ENCODE assay signal across 23 cellular contexts in the genomic region with DNA sequence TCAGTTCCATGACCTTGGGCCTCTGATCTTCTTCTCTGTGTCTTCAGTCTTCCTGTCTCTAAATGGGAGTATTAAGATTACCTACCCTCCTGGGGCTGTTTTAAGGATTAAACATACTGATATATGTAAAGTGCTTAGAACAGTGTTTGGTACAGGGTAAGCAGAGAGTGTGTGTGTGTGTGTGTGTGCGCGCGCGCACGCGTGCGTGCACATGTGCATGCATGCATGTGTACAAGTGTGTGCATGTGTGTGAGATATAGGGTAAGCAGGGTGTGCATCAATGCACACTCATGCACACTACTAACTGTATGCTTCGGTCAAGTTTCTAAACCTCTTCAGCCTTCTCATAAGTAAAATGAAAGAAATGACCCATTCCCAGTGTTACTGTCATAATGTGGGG.
DNase-seq lines count a peak whose midpoint lies in the region; ATAC-seq, FAIRE-seq and TF ChIP-seq lines count a peak whose summit lies in the region.
"Had no signal": no experiment of that assay in that cellular context is flagged by ENCODE, and none has a peak within 500 bp of the region (broad histone marks: within the 10 kb centered on the region; RNA-seq: fewer than 3 reads in every experiment).

No MANE protein-coding gene starts in this region.

- in situ Hi-C loops in HepG2 (cut with HindIII; ENCODE audit: extremely low pct_ligation_motif_present, low pct_unique_long_range_greater_than_20kb), result no loop called here

- TF ChIP-seq POLR2A in HepG2 (IDR thresholded peaks at IDR 0.05; ENCODE audit: insufficient read depth in 1 of 2, low read depth in 2 of 2, low read length in 2 of 2), result no peak
- TF ChIP-seq POLR2A in right lobe of liver (IDR thresholded peaks at IDR 0.05), result no peak

- H3K36me3 ChIP-seq in HepG2 (replicated peaks in 1 of 2; ENCODE audit: control insufficient read depth in 1 of 2, insufficient read depth in 2 of 2, low read length in 2 of 2) (no peaks in the 10 kb centered on the region), right lobe of liver (no peaks in the 10 kb centered on the region)
- H3K36me3 ChIP-seq: BLaER1 treated with 17β-estradiol and CSF1 and Interleukin-3, amounts not matched to agents 10 nM and 100 nM had no signal

- H3K27ac ChIP-seq in HepG2 (ENCODE audit: extremely low read length, insufficient read depth, low read length) (no peak overlapping the region), right lobe of liver (no peak overlapping the region)
- H3K27ac ChIP-seq: 22Rv1; A549; BLaER1 treated with 17β-estradiol and CSF1 and Interleukin-3, amounts not matched to agents 10 nM and 100 nM; C4-2B had no signal

- no peak overlapping the region for H2AFZ ChIP-seq in HepG2 (ENCODE audit: low read length)

- BruUV-seq in HepG2 (replicated peaks; lab: Mats Ljungman, UMichigan), result no TSS peak

- DNase-seq in HepG2 (ENCODE audit: low spot score), result no peak
- DNase-seq in right lobe of liver, result no peak
- DNase-seq in neural crest cell (ENCODE audit: low read depth, low spot score), result no peak
- no peak for DNase-seq in urothelium cell line (ENCODE audit: low spot score)
- no peak for DNase-seq in T-helper 9 cell
- DNase-seq: AML-193; Caco-2; Calu3; CD4-positive, alpha-beta T cell; CD8-positive, alpha-beta T cell; DMS79 treated with DMSO at 0.1 percent for 48 hours; GF-D8 had no signal

- H3K36me3 Mint-ChIP-seq in neural crest cell (ENCODE audit: low read depth), result no peaks in the 10 kb centered on the region
- H3K36me3 Mint-ChIP-seq: CD8-positive, alpha-beta T cell had no signal

- TF ChIP-seq CTCF in HepG2 (CRISPR knock-in tag; IDR thresholded peaks at IDR 0.05), result no peak
- no peak for TF ChIP-seq CTCF in right lobe of liver (IDR thresholded peaks at IDR 0.05)
- TF ChIP-seq CTCF in neural crest cell (conservative IDR thresholded peaks at IDR 0.05), result no peak

- peaks cover under 1% of the 10 kb centered on the region for H3K27me3 Mint-ChIP-seq in neural crest cell (ENCODE audit: low read depth)
- H3K27me3 Mint-ChIP-seq: CD4-positive, alpha-beta T cell had no signal

- 83% methylated on average over 8 of the region's 8 CpGs for WGBS in HepG2 (ENCODE audit: low lambda C conversion rate)
- WGBS in right lobe of liver (ENCODE audit: insufficient coverage, low coverage, low lambda C conversion rate, missing lambda C conversion rate), result 97% methylated on average over 7 of the region's 8 CpGs

- no peaks in the 10 kb centered on the region for H3K9me3 Mint-ChIP-seq in neural crest cell
- H3K9me3 Mint-ChIP-seq: CD4-positive, alpha-beta T cell; CD8-positive, alpha-beta T cell had no signal

- CTCF ChIA-PET in HepG2 (lab: Yijun Ruan, JAX; ENCODE audit: low intra/inter-chr PET ratio, low total read pairs), result no interaction called here

- H3K27me3 ChIP-seq in HepG2 (ENCODE audit: control insufficient read depth in 1 of 2, insufficient read depth in 2 of 2, low read length in 2 of 2), result peaks cover under 1 to 23% of the 10 kb centered on the region in 2 experiments; a peak in 2 of 5 replicates
- H3K27me3 ChIP-seq in right lobe of liver, result no peaks in the 10 kb centered on the region
- H3K27me3 ChIP-seq: BLaER1 treated with 17β-estradiol and CSF1 and Interleukin-3, amounts not matched to agents 10 nM and 100 nM had no signal

- intact Hi-C loops in HepG2 (cut with micrococcal nuclease; ENCODE audit: unreplicated experiment) (no loop called here), right lobe of liver (cut with DNase I) (no loop called here)

- TF ChIP-seq RAD21 in HepG2 (CRISPR knock-in tag; IDR thresholded peaks at IDR 0.05), result no peak

- peak overlapping the region; percentile 28 for H3K27ac Mint-ChIP-seq in neural crest cell (ENCODE audit: unreplicated experiment)
- H3K27ac Mint-ChIP-seq: B cell; CD4-positive, alpha-beta T cell; CD8-positive, alpha-beta T cell had no signal

- H3K79me2 ChIP-seq in HepG2 (ENCODE audit: insufficient read depth, low read length), result no peaks in the 10 kb centered on the region

- TF ChIP-seq EP300 in HepG2 (IDR thresholded peaks at IDR 0.05; ENCODE audit: low read depth in 2 of 2, low read length in 2 of 2) (no peak), HepG2 (CRISPR knock-in tag; IDR thresholded peaks at IDR 0.05; ENCODE audit: borderline replicate concordance) (no peak)

- H3K9ac ChIP-seq in HepG2 (ENCODE audit: insufficient read depth, low read depth, low read length), result no peak overlapping the region
- H3K9ac ChIP-seq: BLaER1 treated with 17β-estradiol and CSF1 and Interleukin-3, amounts not matched to agents 10 nM and 100 nM had no signal

- no peaks in the 10 kb centered on the region for H3K4me1 Mint-ChIP-seq in neural crest cell
- H3K4me1 Mint-ChIP-seq: B cell had no signal

- no peak for FAIRE-seq in HepG2 (lab: Jason Lieb, UNC)
- peak; percentile 73 for FAIRE-seq in urothelium cell line (lab: Jason Lieb, UNC)
- FAIRE-seq: A549, D721Med, G401.6, GM12878, GM12892, GM18507 had no signal

- H3K4me2 ChIP-seq in HepG2 (ENCODE audit: low read depth, low read length), result no peak overlapping the region
- H3K4me2 ChIP-seq: A549; BLaER1 treated with 17β-estradiol and CSF1 and Interleukin-3, amounts not matched to agents 10 nM and 100 nM had no signal

- POLR2A ChIA-PET in HepG2 (lab: Yijun Ruan, JAX), result no interaction called here

- H3K4me1 ChIP-seq in HepG2 (ENCODE audit: insufficient read depth, low read length) (no peaks in the 10 kb centered on the region), right lobe of liver (no peaks in the 10 kb centered on the region)
- H3K4me1 ChIP-seq: A549, Caco-2 had no signal

- no peak overlapping the region for H3K4me3 Mint-ChIP-seq in neural crest cell
- H3K4me3 Mint-ChIP-seq: B cell; CD4-positive, alpha-beta T cell; CD8-positive, alpha-beta T cell had no signal

- no peaks in the 10 kb centered on the region for H4K20me1 ChIP-seq in HepG2 (ENCODE audit: insufficient read depth, low read length)
- H4K20me1 ChIP-seq: BLaER1 treated with 17β-estradiol and CSF1 and Interleukin-3, amounts not matched to agents 10 nM and 100 nM had no signal

- ATAC-seq in HepG2 (no peak), right lobe of liver (no peak), HG02870 (IDR thresholded peaks at IDR 0.05; ENCODE audit: unreplicated experiment) (no peak)
- ATAC-seq: A549; CD8-positive, alpha-beta T cell; GM12878 had no signal

- H3K9me3 ChIP-seq in HepG2 (ENCODE audit: low read length) (no peaks in the 10 kb centered on the region), right lobe of liver (no peaks in the 10 kb centered on the region)
- H3K9me3 ChIP-seq: A549; BLaER1 treated with 17β-estradiol and CSF1 and Interleukin-3, amounts not matched to agents 10 nM and 100 nM; Caco-2 had no signal

- H3K4me3 ChIP-seq in HepG2 (replicated peaks in 1 of 3; ENCODE audit: insufficient read depth in 1 of 3, low read depth in 2 of 3, low read length in 3 of 3) (no peak overlapping the region), right lobe of liver (no peak overlapping the region)
- H3K4me3 ChIP-seq: A549; BLaER1 treated with 17β-estradiol and CSF1 and Interleukin-3, amounts not matched to agents 10 nM and 100 nM; GM12878 had no signal

TF ChIP-seq in HepG2, 621 proteins besides CTCF, POLR2A, EP300 and RAD21 (continues in another document):
- TF ChIP-seq, protein P1, sequence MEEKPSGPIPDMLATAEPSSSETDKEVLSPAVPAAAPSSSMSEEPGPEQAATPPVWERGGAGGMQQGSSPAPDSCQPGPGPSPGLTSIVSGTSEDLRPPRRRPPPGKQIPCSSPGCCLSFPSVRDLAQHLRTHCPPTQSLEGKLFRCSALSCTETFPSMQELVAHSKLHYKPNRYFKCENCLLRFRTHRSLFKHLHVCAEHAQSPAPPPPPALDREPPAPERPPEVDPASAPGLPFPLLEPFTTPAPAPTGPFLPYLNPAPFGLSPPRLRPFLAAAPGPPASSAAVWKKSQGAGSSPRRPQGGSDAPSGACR (CRISPR knock-in tag; IDR thresholded peaks at IDR 0.05), result no peak
- no peak for TF ChIP-seq SALL1 (CRISPR knock-in tag; IDR thresholded peaks at IDR 0.05)
- TF ChIP-seq, protein P2, sequence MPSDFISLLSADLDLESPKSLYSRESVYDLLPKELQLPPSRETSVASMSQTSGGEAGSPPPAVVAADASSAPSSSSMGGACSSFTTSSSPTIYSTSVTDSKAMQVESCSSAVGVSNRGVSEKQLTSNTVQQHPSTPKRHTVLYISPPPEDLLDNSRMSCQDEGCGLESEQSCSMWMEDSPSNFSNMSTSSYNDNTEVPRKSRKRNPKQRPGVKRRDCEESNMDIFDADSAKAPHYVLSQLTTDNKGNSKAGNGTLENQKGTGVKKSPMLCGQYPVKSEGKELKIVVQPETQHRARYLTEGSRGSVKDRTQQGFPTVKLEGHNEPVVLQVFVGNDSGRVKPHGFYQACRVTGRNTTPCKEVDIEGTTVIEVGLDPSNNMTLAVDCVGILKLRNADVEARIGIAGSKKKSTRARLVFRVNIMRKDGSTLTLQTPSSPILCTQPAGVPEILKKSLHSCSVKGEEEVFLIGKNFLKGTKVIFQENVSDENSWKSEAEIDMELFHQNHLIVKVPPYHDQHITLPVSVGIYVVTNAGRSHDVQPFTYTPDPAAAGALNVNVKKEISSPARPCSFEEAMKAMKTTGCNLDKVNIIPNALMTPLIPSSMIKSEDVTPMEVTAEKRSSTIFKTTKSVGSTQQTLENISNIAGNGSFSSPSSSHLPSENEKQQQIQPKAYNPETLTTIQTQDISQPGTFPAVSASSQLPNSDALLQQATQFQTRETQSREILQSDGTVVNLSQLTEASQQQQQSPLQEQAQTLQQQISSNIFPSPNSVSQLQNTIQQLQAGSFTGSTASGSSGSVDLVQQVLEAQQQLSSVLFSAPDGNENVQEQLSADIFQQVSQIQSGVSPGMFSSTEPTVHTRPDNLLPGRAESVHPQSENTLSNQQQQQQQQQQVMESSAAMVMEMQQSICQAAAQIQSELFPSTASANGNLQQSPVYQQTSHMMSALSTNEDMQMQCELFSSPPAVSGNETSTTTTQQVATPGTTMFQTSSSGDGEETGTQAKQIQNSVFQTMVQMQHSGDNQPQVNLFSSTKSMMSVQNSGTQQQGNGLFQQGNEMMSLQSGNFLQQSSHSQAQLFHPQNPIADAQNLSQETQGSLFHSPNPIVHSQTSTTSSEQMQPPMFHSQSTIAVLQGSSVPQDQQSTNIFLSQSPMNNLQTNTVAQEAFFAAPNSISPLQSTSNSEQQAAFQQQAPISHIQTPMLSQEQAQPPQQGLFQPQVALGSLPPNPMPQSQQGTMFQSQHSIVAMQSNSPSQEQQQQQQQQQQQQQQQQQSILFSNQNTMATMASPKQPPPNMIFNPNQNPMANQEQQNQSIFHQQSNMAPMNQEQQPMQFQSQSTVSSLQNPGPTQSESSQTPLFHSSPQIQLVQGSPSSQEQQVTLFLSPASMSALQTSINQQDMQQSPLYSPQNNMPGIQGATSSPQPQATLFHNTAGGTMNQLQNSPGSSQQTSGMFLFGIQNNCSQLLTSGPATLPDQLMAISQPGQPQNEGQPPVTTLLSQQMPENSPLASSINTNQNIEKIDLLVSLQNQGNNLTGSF (CRISPR knock-in tag; IDR thresholded peaks at IDR 0.05), result no peak
